ENCODE assay signal across 14 cellular contexts in the genomic region with DNA sequence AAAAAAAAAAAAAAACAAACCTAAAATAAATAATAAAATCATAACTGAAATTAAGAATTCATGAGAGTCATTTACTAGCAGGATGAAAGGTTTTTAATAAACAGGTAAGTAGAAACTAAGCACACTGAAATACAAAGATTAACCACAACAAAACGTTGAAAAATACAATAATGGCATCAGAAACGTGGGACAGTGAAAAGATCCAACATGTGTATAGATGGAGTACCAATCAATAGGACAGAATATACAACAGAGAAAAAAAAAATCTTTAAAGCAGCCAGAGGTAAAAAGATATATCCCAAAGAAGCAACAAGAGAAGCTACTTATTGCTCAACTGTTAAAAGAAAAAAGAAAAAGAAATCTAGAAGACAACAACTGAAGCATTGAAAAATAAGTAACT.
DNase-seq lines count a peak whose midpoint lies in the region; ATAC-seq, FAIRE-seq and TF ChIP-seq lines count a peak whose summit lies in the region.
"Had no signal": no experiment of that assay in that cellular context is flagged by ENCODE, and none has a peak within 500 bp of the region (broad histone marks: within the 10 kb centered on the region; RNA-seq: fewer than 3 reads in every experiment).

No MANE protein-coding gene starts in this region.

- H3K36me3 ChIP-seq in K562 (ENCODE audit: control insufficient read depth, insufficient read depth, low read length) (peaks cover 32% of the 10 kb centered on the region; the same call in 2 of the 3 replicates), WERI-Rb-1 (no peaks in the 10 kb centered on the region)

- H3K9me3 Mint-ChIP-seq in activated T-cell treated with anti-CD3 and anti-CD28 coated beads, Interleukin-2, amount 50 U/mL, for 72 hours = peaks cover 2 to 3% of the 10 kb centered on the region in 2 donors
- H3K9me3 Mint-ChIP-seq in activated T-cell treated with anti-CD3 and anti-CD28 coated beads, Interleukin-2, amount 50 U/mL, for 4 hours = peaks cover 5% of the 10 kb centered on the region
- H3K9me3 Mint-ChIP-seq in memory B cell = peaks cover 6% of the 10 kb centered on the region

- H3K36me3 Mint-ChIP-seq in activated T-cell treated with anti-CD3 and anti-CD28 coated beads, Interleukin-2, amount 50 U/mL, for 72 hours (ENCODE audit: insufficient read depth in 2 of 2) = peaks cover 9 to 11% of the 10 kb centered on the region in 2 donors
- peaks cover 32% of the 10 kb centered on the region for H3K36me3 Mint-ChIP-seq in activated T-cell treated with anti-CD3 and anti-CD28 coated beads, Interleukin-2, amount 50 U/mL, for 4 hours (ENCODE audit: insufficient read depth)
- H3K36me3 Mint-ChIP-seq in memory B cell = peaks cover 34% of the 10 kb centered on the region

- no peak overlapping the region for H3K4me2 ChIP-seq in K562 (ENCODE audit: insufficient read depth, low read length)
- H3K4me2 ChIP-seq: BLaER1 had no signal

- H3K27ac ChIP-seq in K562 (ENCODE audit: extremely low read depth, low read depth, low read length) (no peak overlapping the region), foreskin keratinocyte (no peak overlapping the region), WERI-Rb-1 (no peak overlapping the region)
- H3K27ac ChIP-seq: 22Rv1, BLaER1, GM23248 had no signal

- CTCF ChIA-PET in K562 (lab: Yijun Ruan, JAX; ENCODE audit: low intra/inter-chr PET ratio) = no interaction called here

- H3K4me3 ChIP-seq in K562 (no peak overlapping the region), WERI-Rb-1 (ENCODE audit: low read depth, low read length) (no peak overlapping the region)
- H3K4me3 ChIP-seq: BLaER1, GM12878, GM23248 had no signal

- TF ChIP-seq CTCF in K562 (IDR thresholded peaks at IDR 0.05 in 2 of 3, conservative IDR thresholded peaks at IDR 0.05 in 1 of 3; ENCODE audit: insufficient read depth in 2 of 3, low read depth in 1 of 3, low read length in 3 of 3) (no peak), foreskin keratinocyte (conservative IDR thresholded peaks at IDR 0.05) (no peak), WERI-Rb-1 (IDR thresholded peaks at IDR 0.05; ENCODE audit: low read depth, low read length) (no peak)

- H3K27me3 Mint-ChIP-seq in activated T-cell treated with anti-CD3 and anti-CD28 coated beads, Interleukin-2, amount 50 U/mL, for 72 hours (ENCODE audit: low read depth) = no peaks in the 10 kb centered on the region
- no peaks in the 10 kb centered on the region for H3K27me3 Mint-ChIP-seq in activated T-cell treated with anti-CD3 and anti-CD28 coated beads, Interleukin-2, amount 50 U/mL, for 4 hours (ENCODE audit: low read depth)
- no peaks in the 10 kb centered on the region for H3K27me3 Mint-ChIP-seq in memory B cell

- H3K9me3 ChIP-seq in K562 (replicated peaks; ENCODE audit: control insufficient read depth, insufficient read depth, low read depth, low read length) = no peaks in the 10 kb centered on the region
- no peaks in the 10 kb centered on the region for H3K9me3 ChIP-seq in WERI-Rb-1 (ENCODE audit: severe bottlenecking)

- TF ChIP-seq RAD21 in K562 (CRISPR knock-in tag; conservative IDR thresholded peaks at IDR 0.05 in 1 of 2, IDR thresholded peaks at IDR 0.05 in 1 of 2) = no peak

- in situ Hi-C loops in K562 (cut with MboI) = no loop called here

- H3K4me1 ChIP-seq in K562 (replicated peaks in 1 of 2; ENCODE audit: control insufficient read depth in 2 of 2, insufficient read depth in 2 of 2, low read length in 2 of 2) (no peaks in the 10 kb centered on the region), foreskin keratinocyte (no peaks in the 10 kb centered on the region)
- H3K4me1 ChIP-seq: BLaER1 had no signal

- DNase-seq in activated T-cell treated with anti-CD3 and anti-CD28 coated beads, Interleukin-2, amount 50 U/mL, for 72 hours = no peak
- DNase-seq in activated T-cell treated with anti-CD3 and anti-CD28 coated beads, Interleukin-2, amount 50 U/mL, for 4 hours = no peak
- no peak for DNase-seq in GM12892 (ENCODE audit: insufficient read length)
- DNase-seq in K562 (ENCODE audit: extremely low read depth in 1 of 4, low spot score in 3 of 4) = no peak
- no peak for DNase-seq in memory B cell (ENCODE audit: low spot score in 2 of 2)
- no peak for DNase-seq in KG1 (lab: John Stamatoyannopoulos, UW)
- no peak for DNase-seq in foreskin keratinocyte
- no peak for DNase-seq in WERI-Rb-1
- DNase-seq: DMS79, GM23248 had no signal

- TF ChIP-seq POLR2A in GM12892 (IDR thresholded peaks at IDR 0.05; ENCODE audit: low read depth, low read length) (no peak), K562 (conservative IDR thresholded peaks at IDR 0.05) (no peak)

- TF ChIP-seq EP300 in K562 (IDR thresholded peaks at IDR 0.05; ENCODE audit: low read length) = no peak

- ATAC-seq in activated T-cell treated with anti-CD3 and anti-CD28 coated beads, Interleukin-2, amount 50 U/mL, for 72 hours (replicated peaks in 1 of 2) = no peak
- no peak for ATAC-seq in activated T-cell treated with anti-CD3 and anti-CD28 coated beads, Interleukin-2, amount 50 U/mL, for 4 hours
- ATAC-seq in K562 (no peak), memory B cell (ENCODE audit: low read depth) (no peak), foreskin keratinocyte (no peak)
- ATAC-seq: GM12878, HCT116 had no signal

- no peak overlapping the region for H2AFZ ChIP-seq in K562 (ENCODE audit: low read depth, low read length)
- H2AFZ ChIP-seq: GM23248 had no signal

- H3K79me2 ChIP-seq in K562 (ENCODE audit: control insufficient read depth, insufficient read depth, low read length) = no peaks in the 10 kb centered on the region; the same call in 1 of the 3 replicates

- BruUV-seq in K562 (replicated peaks; lab: Mats Ljungman, UMichigan) = no TSS peak

- intact Hi-C loops in K562 (cut with micrococcal nuclease) = no loop called here

- H3K27me3 ChIP-seq in K562 (ENCODE audit: control insufficient read depth in 2 of 2, insufficient read depth in 2 of 2, low read length in 2 of 2) = no peaks in the 10 kb centered on the region
- no peaks in the 10 kb centered on the region for H3K27me3 ChIP-seq in foreskin keratinocyte
- no peaks in the 10 kb centered on the region for H3K27me3 ChIP-seq in WERI-Rb-1 (ENCODE audit: insufficient read depth, low read depth, severe bottlenecking)
- H3K27me3 ChIP-seq: BLaER1 had no signal

- H3K4me1 Mint-ChIP-seq in activated T-cell treated with anti-CD3 and anti-CD28 coated beads, Interleukin-2, amount 50 U/mL, for 72 hours (ENCODE audit: low read depth) = peaks cover 18% of the 10 kb centered on the region
- H3K4me1 Mint-ChIP-seq in activated T-cell treated with anti-CD3 and anti-CD28 coated beads, Interleukin-2, amount 50 U/mL, for 4 hours (ENCODE audit: low read depth) = peaks cover 39% of the 10 kb centered on the region
- peaks cover 17% of the 10 kb centered on the region for H3K4me1 Mint-ChIP-seq in memory B cell

- no peaks in the 10 kb centered on the region for H3K9me1 ChIP-seq in K562 (ENCODE audit: control insufficient read depth, insufficient read depth, low read length)

- H3K27ac Mint-ChIP-seq in activated T-cell treated with anti-CD3 and anti-CD28 coated beads, Interleukin-2, amount 50 U/mL, for 72 hours = peak overlapping the region; percentile 85
- H3K27ac Mint-ChIP-seq in memory B cell = peak overlapping the region; percentile 10

- H4K20me1 ChIP-seq in K562 (replicated peaks; ENCODE audit: control insufficient read depth, insufficient read depth, low read length) = no peaks in the 10 kb centered on the region

- FAIRE-seq in GM12892 (lab: Jason Lieb, UNC) = peak; percentile 40
- no peak for FAIRE-seq in K562 (lab: Jason Lieb, UNC)

- 75% methylated on average over 2 of the region's 2 CpGs for WGBS in K562 (ENCODE audit: insufficient coverage, low coverage, missing lambda C conversion rate)

- no peak overlapping the region for H3K4me3 Mint-ChIP-seq in activated T-cell treated with anti-CD3 and anti-CD28 coated beads, Interleukin-2, amount 50 U/mL, for 72 hours
- H3K4me3 Mint-ChIP-seq in activated T-cell treated with anti-CD3 and anti-CD28 coated beads, Interleukin-2, amount 50 U/mL, for 4 hours = no peak overlapping the region
- H3K4me3 Mint-ChIP-seq in memory B cell = no peak overlapping the region

- POLR2A ChIA-PET in K562 (lab: Yijun Ruan, JAX) = interaction anchor here (0.9 kb wide), 1 partner anchor 32 kb away, joined by 3 read pairs; no protein-coding TSS in a partner anchor

- H3K9ac ChIP-seq in K562 (ENCODE audit: insufficient read depth in 1 of 2, low read depth in 2 of 2, low read length in 2 of 2) = no peak overlapping the region
- H3K9ac ChIP-seq: BLaER1, GM23248 had no signal

TF ChIP-seq in K562, 482 proteins besides CTCF, POLR2A, EP300 and RAD21:
- TF ChIP-seq ZZZ3 (IDR thresholded peaks at IDR 0.05) = 0 out of 2 replicates have a peak, but pooled peaks have one; percentile 14
- TF ChIP-seq RBM25 (IDR thresholded peaks at IDR 0.05; ENCODE audit: low read depth, low read length, severe bottlenecking) = no peak
TF ChIP-seq in K562: peak in this region for 1.
